Comparison of ENCODE assay signal across 20 cellular contexts in the genomic region with DNA sequence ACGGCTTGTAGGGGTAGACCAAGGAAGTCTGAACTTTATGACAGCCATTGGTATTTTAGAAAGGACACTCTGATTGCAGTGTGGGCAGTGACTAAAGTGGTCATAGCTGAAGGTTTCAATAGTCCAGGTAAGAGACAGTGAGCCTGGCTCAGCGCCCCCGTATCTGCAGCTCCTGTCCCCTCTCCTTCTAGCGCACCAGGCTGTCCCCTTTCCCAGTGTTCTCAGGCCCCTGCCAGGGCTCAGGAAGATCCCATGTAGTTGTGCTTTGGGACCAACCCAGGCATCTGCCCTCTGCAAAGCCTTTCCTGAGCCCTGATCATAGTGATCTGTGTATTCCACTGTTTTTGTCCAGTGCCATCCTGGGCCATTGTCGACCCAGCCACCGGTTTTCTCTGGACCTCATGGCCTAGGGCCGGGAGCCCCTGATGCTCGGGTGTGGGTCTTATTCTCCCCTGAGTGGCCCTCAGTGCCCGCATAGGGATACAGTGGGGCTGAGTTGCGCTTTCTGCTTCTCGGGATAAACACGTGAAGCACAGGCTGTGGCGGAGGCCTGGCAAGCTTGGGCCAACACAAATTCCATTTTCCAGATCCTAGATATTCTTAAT.
"Had no signal": no experiment of that assay in that cellular context is flagged by ENCODE, and none has a peak within 500 bp of the region (broad histone marks: within the 10 kb centered on the region; RNA-seq: fewer than 3 reads in every experiment).

No MANE protein-coding gene starts in this region.

- H3K4me3 Mint-ChIP-seq: immature natural killer cell; naive thymus-derived CD4-positive, alpha-beta T cell; natural killer cell treated with Interleukin-12 subunit alpha and Interleukin-12 subunit beta and Interleukin-15 and Interleukin-18, amount 100 ng/mL, for 72 hours; stimulated activated memory B cell treated with anti-CD40 and anti-IgM and Interleukin-4, amounts not matched to agents 10 μg/mL and 1 μg/mL and 100 μg/mL, for 72 hours; stimulated activated naive CD8-positive, alpha-beta T cell treated with anti-CD3 and anti-CD28 coated beads, Interleukin-15, amount 100 ng/mL, for 72 hours had no signal

- H3K27me3 Mint-ChIP-seq: progenitor cell of endocrine pancreas had no signal

- DNase-seq: hypothalamus; immature natural killer cell; left ventricle myocardium inferior; mesendoderm; midbrain; mucosa of descending colon; stimulated activated CD4-positive, alpha-beta T cell treated with anti-CD3 and anti-CD28 coated beads, Interleukin-1b, Interleukin-23, amount 100 ng/mL, for 48 hours; stimulated activated CD4-positive, alpha-beta T cell treated with anti-CD3 and anti-CD28 coated beads, Interleukin-2, amount 100 ng/mL, for 48 hours; stimulated activated CD4-positive, alpha-beta T cell treated with anti-CD3 and anti-CD28 coated beads, Interleukin-4, amount 100 ng/mL, for 4 hours; stimulated activated CD8-positive, alpha-beta memory T cell treated with anti-CD3 and anti-CD28 coated beads, Interleukin-4, amount 100 ng/mL, for 48 hours; stimulated activated naive CD4-positive, alpha-beta T cell treated with Interleukin-2 at 50 U/mL for 16 hours; substantia nigra; upper lobe of left lung had no signal

- H3K9me3 Mint-ChIP-seq: immature natural killer cell; natural killer cell treated with Interleukin-12 subunit alpha and Interleukin-12 subunit beta and Interleukin-15 and Interleukin-18, amount 100 ng/mL, for 72 hours; stimulated activated memory B cell treated with anti-CD40 and anti-IgM and Interleukin-4, amounts not matched to agents 10 μg/mL and 1 μg/mL and 100 μg/mL, for 72 hours had no signal

- ATAC-seq: heart left ventricle; mucosa of descending colon; naive thymus-derived CD4-positive, alpha-beta T cell; natural killer cell treated with Interleukin-12 subunit alpha and Interleukin-12 subunit beta and Interleukin-15 and Interleukin-18, amount 100 ng/mL, for 72 hours; right lobe of liver; stimulated activated memory B cell treated with anti-CD40 and anti-IgM and Interleukin-4, amounts not matched to agents 10 μg/mL and 1 μg/mL and 100 μg/mL, for 72 hours; stimulated activated naive CD8-positive, alpha-beta T cell treated with anti-CD3 and anti-CD28 coated beads, Interleukin-15, amount 100 ng/mL, for 72 hours had no signal

- H3K36me3 Mint-ChIP-seq: immature natural killer cell; naive thymus-derived CD4-positive, alpha-beta T cell; natural killer cell treated with Interleukin-12 subunit alpha and Interleukin-12 subunit beta and Interleukin-15 and Interleukin-18, amount 100 ng/mL, for 72 hours; stimulated activated memory B cell treated with anti-CD40 and anti-IgM and Interleukin-4, amounts not matched to agents 10 μg/mL and 1 μg/mL and 100 μg/mL, for 72 hours had no signal

- H3K4me1 Mint-ChIP-seq: immature natural killer cell; stimulated activated memory B cell treated with anti-CD40 and anti-IgM and Interleukin-4, amounts not matched to agents 10 μg/mL and 1 μg/mL and 100 μg/mL, for 72 hours; stimulated activated naive CD8-positive, alpha-beta T cell treated with anti-CD3 and anti-CD28 coated beads, Interleukin-15, amount 100 ng/mL, for 72 hours had no signal

- H3K27ac Mint-ChIP-seq: immature natural killer cell; naive thymus-derived CD4-positive, alpha-beta T cell; natural killer cell treated with Interleukin-12 subunit alpha and Interleukin-12 subunit beta and Interleukin-15 and Interleukin-18, amount 100 ng/mL, for 72 hours; progenitor cell of endocrine pancreas; stimulated activated memory B cell treated with anti-CD40 and anti-IgM and Interleukin-4, amounts not matched to agents 10 μg/mL and 1 μg/mL and 100 μg/mL, for 72 hours; stimulated activated naive CD8-positive, alpha-beta T cell treated with anti-CD3 and anti-CD28 coated beads, Interleukin-15, amount 100 ng/mL, for 72 hours had no signal
